Comparison of ENCODE assay signal across 8 cellular contexts in genomic region chr3:48112108-48112791, GRCh38.
DNase-seq lines count a peak whose midpoint lies in the region; ATAC-seq and TF ChIP-seq lines count a peak whose summit lies in the region.
"Not testable (repeated sequence)": the region's sequence is repeated elsewhere in the genome, so short reads cannot be mapped to it uniquely, and the experiment has no call there.

No MANE protein-coding gene starts in this region.

- not testable (repeated sequence) for H3K27me3 ChIP-seq in lower lobe of right lung (ENCODE audit: low read depth); thoracic aorta (replicated peaks; ENCODE audit: insufficient read depth)

- H3K36me3 Mint-ChIP-seq in IgD-negative memory B cell; activated T-helper 17 cell treated with anti-CD3 and anti-CD28 coated beads, Interleukin-2, amount 50 U/mL, for 72 hours (ENCODE audit: low read depth): not testable (repeated sequence)

- TF ChIP-seq CTCF in lower lobe of right lung (IDR thresholded peaks at IDR 0.05); thoracic aorta (IDR thresholded peaks at IDR 0.05): not testable (repeated sequence)

- not testable (repeated sequence) for H3K27me3 Mint-ChIP-seq in IgD-negative memory B cell; activated T-helper 17 cell treated with anti-CD3 and anti-CD28 coated beads, Interleukin-2, amount 50 U/mL, for 72 hours

- H3K4me1 Mint-ChIP-seq in IgD-negative memory B cell, result peaks cover 7 to 17% (median 7%) of the 10 kb centered on the region in 3 donors
- not testable (repeated sequence) for H3K4me1 Mint-ChIP-seq in activated T-helper 17 cell treated with anti-CD3 and anti-CD28 coated beads, Interleukin-2, amount 50 U/mL, for 72 hours

- H3K4me1 ChIP-seq in lower lobe of right lung, result not testable (repeated sequence)
- H3K4me1 ChIP-seq in thoracic aorta (ENCODE audit: control insufficient read depth in 1 of 2, low read depth in 2 of 2), result peaks cover 16 to 31% of the 10 kb centered on the region in 2 donors

- H3K27ac Mint-ChIP-seq in IgD-negative memory B cell, result peak overlapping the region; percentile 3 to 75 (median 23)
- H3K27ac Mint-ChIP-seq in activated T-helper 17 cell treated with anti-CD3 and anti-CD28 coated beads, Interleukin-2, amount 50 U/mL, for 72 hours, result peak overlapping the region; percentile 69

- H3K4me3 Mint-ChIP-seq in IgD-negative memory B cell, result peak overlapping the region in 3 of 4 donors; percentile 58 to 75 (median 59)
- H3K4me3 Mint-ChIP-seq in activated T-helper 17 cell treated with anti-CD3 and anti-CD28 coated beads, Interleukin-2, amount 50 U/mL, for 72 hours, result peak overlapping the region; percentile 38

- DNase-seq in T-helper 1 cell, result peak in 4 of 5 donors; percentile 3 to 72 (median 10)
- DNase-seq in lower lobe of right lung; thoracic aorta (ENCODE audit: low spot score): not testable (repeated sequence)

- H3K36me3 ChIP-seq in lower lobe of right lung, thoracic aorta: not testable (repeated sequence)

- H3K9me3 ChIP-seq in lower lobe of right lung, thoracic aorta: not testable (repeated sequence)

- H3K9me3 Mint-ChIP-seq in IgD-negative memory B cell; activated T-helper 17 cell treated with anti-CD3 and anti-CD28 coated beads, Interleukin-2, amount 50 U/mL, for 72 hours: not testable (repeated sequence)

- intact Hi-C loops in lower lobe of right lung (cut with DNase I), result not testable (repeated sequence)

- H3K4me3 ChIP-seq in lower lobe of right lung, result not testable (repeated sequence)
- peak overlapping the region; percentile 41 for H3K4me3 ChIP-seq in thoracic aorta

- ATAC-seq in GM18508 (IDR thresholded peaks at IDR 0.05; ENCODE audit: insufficient read depth, unreplicated experiment), result peak; percentile 71
- ATAC-seq in GM21367 (IDR thresholded peaks at IDR 0.05; ENCODE audit: unreplicated experiment), result peak; percentile 86
- peak; percentile 86 for ATAC-seq in HG02938 (IDR thresholded peaks at IDR 0.05; ENCODE audit: unreplicated experiment)
- ATAC-seq in activated T-helper 17 cell treated with anti-CD3 and anti-CD28 coated beads, Interleukin-2, amount 50 U/mL, for 72 hours (replicated peaks), result peak; percentile 97
- not testable (repeated sequence) for ATAC-seq in lower lobe of right lung; thoracic aorta (ENCODE audit: insufficient number of reproducible peaks, low FRiP score, low read depth)

- H3K27ac ChIP-seq in lower lobe of right lung (peak overlapping the region; percentile 28), thoracic aorta (peak overlapping the region; percentile 81 to 85)
